9 cellular contexts compared by ENCODE assay signal in genomic region chr2:11375025-11375688, GRCh38. TPM values are rescaled to one million over a fixed set of nuclear protein-coding genes. Genes with fewer than 3 reads are reported as not detected.
DNase-seq lines count a peak whose midpoint lies in the region; ATAC-seq and TF ChIP-seq lines count a peak whose summit lies in the region.
"Had no signal": no experiment of that assay in that cellular context is flagged by ENCODE, and none has a peak within 500 bp of the region (broad histone marks: within the 10 kb centered on the region; RNA-seq: fewer than 3 reads in every experiment).

No MANE protein-coding gene starts in this region.

- no peak overlapping the region for H3K27ac ChIP-seq in Karpas-422 (ENCODE audit: low read length)
- peak overlapping the region; percentile 76 for H3K27ac ChIP-seq in stomach smooth muscle (ENCODE audit: low read length)

- H3K36me3 Mint-ChIP-seq in chondrocyte (ENCODE audit: low read depth) = no peaks in the 10 kb centered on the region
- no peaks in the 10 kb centered on the region for H3K36me3 Mint-ChIP-seq in memory B cell

- H4K20me1 ChIP-seq in Karpas-422 (ENCODE audit: insufficient read depth, low read depth, low read length) = no peaks in the 10 kb centered on the region

- no peaks in the 10 kb centered on the region for H3K27me3 Mint-ChIP-seq in chondrocyte (ENCODE audit: low read depth)
- H3K27me3 Mint-ChIP-seq in memory B cell = no peaks in the 10 kb centered on the region

- peaks cover 78% of the 10 kb centered on the region for H3K4me1 Mint-ChIP-seq in chondrocyte (ENCODE audit: low read depth)
- H3K4me1 Mint-ChIP-seq in memory B cell = peaks cover 30% of the 10 kb centered on the region

- H3K9me2 ChIP-seq in Karpas-422 (replicated peaks; ENCODE audit: insufficient read depth, low read length) = no peaks in the 10 kb centered on the region

- no peaks in the 10 kb centered on the region for H3K36me3 ChIP-seq in Karpas-422 (ENCODE audit: insufficient read depth, low read length)
- H3K36me3 ChIP-seq in stomach smooth muscle (ENCODE audit: control insufficient read depth in 2 of 2, insufficient read depth in 2 of 2, low read length in 2 of 2) = no peaks in the 10 kb centered on the region

- H2AFZ ChIP-seq in Karpas-422 (ENCODE audit: low read length) = no peak overlapping the region

- DNase-seq in Karpas-422 (peak; percentile 7), chondrocyte (ENCODE audit: low spot score) (no peak), memory B cell (ENCODE audit: low spot score in 2 of 2) (no peak), globus pallidus (ENCODE audit: low spot score) (no peak), NCI-H2029 (lab: John Stamatoyannopoulos, UW) (no peak)
- no peak for DNase-seq in stimulated activated CD4-positive, alpha-beta T cell treated with anti-CD3 and anti-CD28 coated beads, Interleukin-12 subunit alpha, Interleukin-12 subunit beta, amount 100 ng/mL, for 4 hours
- DNase-seq: effector CD8-positive, alpha-beta T cell had no signal

- H3K27me3 ChIP-seq in Karpas-422 (ENCODE audit: low read length) = no peaks in the 10 kb centered on the region
- H3K27me3 ChIP-seq in stomach smooth muscle (ENCODE audit: control insufficient read depth in 1 of 2, insufficient read depth in 2 of 2, low read length in 2 of 2) = no peaks in the 10 kb centered on the region

- no peaks in the 10 kb centered on the region for H3K79me2 ChIP-seq in Karpas-422 (ENCODE audit: low read length)

- H3K9me3 ChIP-seq in Karpas-422 (ENCODE audit: low read length) (no peaks in the 10 kb centered on the region), stomach smooth muscle (ENCODE audit: control insufficient read depth in 2 of 2, low read length in 2 of 2) (no peaks in the 10 kb centered on the region)

- H3K27ac Mint-ChIP-seq in chondrocyte (ENCODE audit: unreplicated experiment) = peak overlapping the region; percentile 98
- H3K27ac Mint-ChIP-seq in memory B cell = peak overlapping the region; percentile 92

- peaks cover 3% of the 10 kb centered on the region; the same call in 1 of the 2 replicates for H3K4me1 ChIP-seq in Karpas-422 (ENCODE audit: low read length)
- peaks cover 53% of the 10 kb centered on the region for H3K4me1 ChIP-seq in stomach smooth muscle (ENCODE audit: control insufficient read depth, insufficient read depth, low read length)

- no peaks in the 10 kb centered on the region for H3K9me3 Mint-ChIP-seq in chondrocyte (ENCODE audit: low read depth)
- H3K9me3 Mint-ChIP-seq in memory B cell = no peaks in the 10 kb centered on the region

- no peak overlapping the region for H3K4me3 ChIP-seq in Karpas-422 (ENCODE audit: low read length)
- H3K4me3 ChIP-seq in stomach smooth muscle (ENCODE audit: low read length in 2 of 2) = peak overlapping the region; percentile 63 to 69

- no peak overlapping the region for H3K4me2 ChIP-seq in Karpas-422 (ENCODE audit: low read depth, low read length, poor library complexity, severe bottlenecking)

- ATAC-seq in memory B cell (ENCODE audit: low read depth) = no peak
- ATAC-seq in HG03571 (IDR thresholded peaks at IDR 0.05; ENCODE audit: unreplicated experiment) = no peak

- no peak overlapping the region for H3K9ac ChIP-seq in Karpas-422 (ENCODE audit: low read length)
- peak overlapping the region; percentile 58 to 69 for H3K9ac ChIP-seq in stomach smooth muscle (ENCODE audit: low read length in 2 of 2)

- H3K4me3 Mint-ChIP-seq in chondrocyte (ENCODE audit: unreplicated experiment) (peak overlapping the region; percentile 63), memory B cell (peak overlapping the region; percentile 73)

- TF ChIP-seq CTCF in chondrocyte (IDR thresholded peaks at IDR 0.05) = no peak

RNA-seq across cellular contexts. Expression of gene ROCK2, which starts 30.7 kb away (rescaled TPM):
- 7.4 and 14.2 TPM in 2 replicates for total RNA-seq in Karpas-422 (2014; rRNA removed; shearing (Covaris generic); ENCODE audit: low replicate concordance)
- total RNA-seq in chondrocyte = 48.6 to 62.3 TPM (median 61.4 TPM) in 3 replicates
